8 cellular contexts compared by ENCODE assay signal in genomic region chr14:24271834-24272263, GRCh38. TPM values are rescaled to one million over a fixed set of nuclear protein-coding genes. Genes with fewer than 3 reads are reported as not detected.
DNase-seq lines count a peak whose midpoint lies in the region; ATAC-seq and TF ChIP-seq lines count a peak whose summit lies in the region.

No MANE protein-coding gene starts in this region.

- intact Hi-C loops in HCT116 (cut with micrococcal nuclease) = loop anchor here (1.0 kb wide), 1 partner anchor 30 kb away; the partner anchor contains the start of gene TINF2
- intact Hi-C loops in activated CD4-positive, alpha-beta memory T cell treated with anti-CD3 and anti-CD28 coated beads for 36 hours (cut with micrococcal nuclease) = loop anchor here (1.0 to 10.0 kb wide), 7 partner anchors 27 to 217 kb away; partner anchors contain the start of genes CARMIL3, DHRS1, GMPR2 and LTB4R

- TSS peak; percentile 70 for BruUV-seq in HCT116 (replicated peaks; lab: Mats Ljungman, UMichigan)

- peak overlapping the region; percentile 84 for H3K4me3 Mint-ChIP-seq in activated CD4-positive, alpha-beta memory T cell treated with anti-CD3 and anti-CD28 coated beads for 36 hours
- H3K4me3 Mint-ChIP-seq in glutamatergic neuron (ENCODE audit: unreplicated experiment) = peak overlapping the region; percentile 90

- H3K27ac Mint-ChIP-seq in activated CD4-positive, alpha-beta memory T cell treated with anti-CD3 and anti-CD28 coated beads for 36 hours = peak overlapping the region; percentile 94
- H3K27ac Mint-ChIP-seq in glutamatergic neuron (ENCODE audit: unreplicated experiment) = peak overlapping the region; percentile 84

- no peaks in the 10 kb centered on the region for H4K20me1 ChIP-seq in HCT116 (ENCODE audit: insufficient read depth)

- TF ChIP-seq RAD21 in HCT116 (IDR thresholded peaks at IDR 0.05; ENCODE audit: low read depth) = no peak

- H2AFZ ChIP-seq in HCT116 (ENCODE audit: low read depth, low read length, poor library complexity, severe bottlenecking) = no peak overlapping the region

- no peak for TF ChIP-seq POLR2A in HCT116 (IDR thresholded peaks at IDR 0.05; ENCODE audit: borderline replicate concordance, extremely low read depth, insufficient read depth, insufficient read length)

- H3K4me1 ChIP-seq in HCT116 (ENCODE audit: control insufficient read depth in 1 of 2, insufficient read depth in 2 of 2, low read length in 2 of 2) = peaks cover 9 to 22% of the 10 kb centered on the region in 2 experiments; a peak in 3 of 4 replicates

- H3K27ac ChIP-seq in HCT116 (ENCODE audit: low read depth, low read length) (peak overlapping the region; percentile 86), skin epidermis (peak overlapping the region; percentile 95 to 100 (median 99))

- H3K27me3 Mint-ChIP-seq in activated CD4-positive, alpha-beta memory T cell treated with anti-CD3 and anti-CD28 coated beads for 36 hours = no peaks in the 10 kb centered on the region
- peaks cover 11% of the 10 kb centered on the region for H3K27me3 Mint-ChIP-seq in glutamatergic neuron (ENCODE audit: unreplicated experiment)

- no peaks in the 10 kb centered on the region for H3K27me3 ChIP-seq in HCT116 (ENCODE audit: insufficient read depth, low read length)

- no peaks in the 10 kb centered on the region; a peak in 1 of 4 replicates for H3K36me3 ChIP-seq in HCT116 (ENCODE audit: control insufficient read depth in 1 of 2, insufficient read depth in 2 of 2, low read length in 2 of 2)

- H3K36me3 Mint-ChIP-seq in activated CD4-positive, alpha-beta memory T cell treated with anti-CD3 and anti-CD28 coated beads for 36 hours = peaks cover 5% of the 10 kb centered on the region
- peaks cover 4% of the 10 kb centered on the region for H3K36me3 Mint-ChIP-seq in glutamatergic neuron (ENCODE audit: unreplicated experiment)

- TF ChIP-seq CTCF in HCT116 (IDR thresholded peaks at IDR 0.05 in 2 of 3, conservative IDR thresholded peaks at IDR 0.05 in 1 of 3; ENCODE audit: borderline replicate concordance in 1 of 3, insufficient read depth in 1 of 3, low read depth in 2 of 3, low read length in 2 of 3) (no peak), glutamatergic neuron (IDR thresholded peaks at IDR 0.05; ENCODE audit: partially characterized antibody, unreplicated experiment) (no peak)

- H3K79me2 ChIP-seq in HCT116 (ENCODE audit: insufficient read depth, low read length) = peaks cover 4% of the 10 kb centered on the region; the same call in 1 of the 2 replicates

- H3K9me3 ChIP-seq in HCT116 (ENCODE audit: control insufficient read depth in 1 of 2, insufficient read depth in 1 of 2, low read depth in 1 of 2, low read length in 2 of 2) = no peaks in the 10 kb centered on the region

- ATAC-seq in HCT116 (no peak), HG03457 (IDR thresholded peaks at IDR 0.05; ENCODE audit: unreplicated experiment) (no peak), GM19395 (IDR thresholded peaks at IDR 0.05; ENCODE audit: unreplicated experiment) (no peak)

- RAD21 ChIA-PET in HCT116 (lab: Charles Lee; ENCODE audit: low non-redundant PET in 1 of 2, low total read pairs in 2 of 2, uncharacterized antibody in 2 of 2, unreplicated experiment in 2 of 2) = no interaction called here

- H3K4me2 ChIP-seq in HCT116 (ENCODE audit: low read length) = peak overlapping the region; percentile 98

- CTCF ChIA-PET in HCT116 (lab: Charles Lee) = interaction anchor here (1.3 to 2.0 kb wide), 5 partner anchors 8 to 56 kb away, joined by 5 to 17 read pairs (median 9); partner anchors contain the start of genes CIDEB, MDP1 and TINF2
- CTCF ChIA-PET in activated CD4-positive, alpha-beta memory T cell treated with anti-CD3 and anti-CD28 coated beads for 36 hours (lab: Charles Lee) = interaction anchor here (0.6 to 4.8 kb wide), 15 partner anchors 8 to 163 kb away, joined by 3 to 45 read pairs (median 13); partner anchors contain the start of genes CIDEB, DHRS1, LTB4R and LTB4R2

- POLR2A ChIA-PET in HCT116 (lab: Charles Lee) = interaction anchor here (0.6 to 2.7 kb wide), 8 partner anchors 8 to 164 kb away, joined by 3 to 20 read pairs (median 8); partner anchors contain the start of genes DHRS1, NOP9, TGM1 and TINF2
- POLR2A ChIA-PET in activated CD4-positive, alpha-beta memory T cell treated with anti-CD3 and anti-CD28 coated beads for 36 hours (lab: Charles Lee) = interaction anchor here (1.0 to 2.9 kb wide), 10 partner anchors 20 to 158 kb away, joined by 3 to 19 read pairs (median 8); partner anchors contain the start of genes CBLN3, CHMP4A, CIDEB and DHRS1

- H3K4me1 Mint-ChIP-seq in activated CD4-positive, alpha-beta memory T cell treated with anti-CD3 and anti-CD28 coated beads for 36 hours (ENCODE audit: low read depth) = peaks cover 44% of the 10 kb centered on the region
- peaks cover 4% of the 10 kb centered on the region for H3K4me1 Mint-ChIP-seq in glutamatergic neuron (ENCODE audit: low read depth, unreplicated experiment)

- no peaks in the 10 kb centered on the region for H3K9me3 Mint-ChIP-seq in activated CD4-positive, alpha-beta memory T cell treated with anti-CD3 and anti-CD28 coated beads for 36 hours
- peaks cover 2% of the 10 kb centered on the region for H3K9me3 Mint-ChIP-seq in glutamatergic neuron (ENCODE audit: unreplicated experiment)

- no peaks in the 10 kb centered on the region for H3K9me2 ChIP-seq in HCT116 (ENCODE audit: insufficient read depth)

- no peak for DNase-seq in HCT116 (ENCODE audit: low read depth, low spot score)
- no peak for DNase-seq in activated CD4-positive, alpha-beta memory T cell treated with anti-CD3 and anti-CD28 coated beads for 36 hours
- no peak for DNase-seq in glutamatergic neuron
- DNase-seq in SW 1271 (lab: John Stamatoyannopoulos, UW) = no peak
- no peak for DNase-seq in NCI-H510A (lab: John Stamatoyannopoulos, UW)

- peak overlapping the region; percentile 79 to 92 for H3K4me3 ChIP-seq in HCT116 (replicated peaks in 1 of 2; ENCODE audit: low read depth in 1 of 2, low read length in 2 of 2)
- H3K4me3 ChIP-seq in skin epidermis = peak overlapping the region; percentile 69 to 89 (median 71)

- H3K9ac ChIP-seq in HCT116 (ENCODE audit: low read length) = peak overlapping the region; percentile 94

TF ChIP-seq in HCT116, 20 proteins besides CTCF, POLR2A, EP300 and RAD21:
- no peak for TF ChIP-seq EGR1 (IDR thresholded peaks at IDR 0.05; ENCODE audit: low read depth)
- TF ChIP-seq SIN3A (IDR thresholded peaks at IDR 0.05; ENCODE audit: low read depth) = no peak
- TF ChIP-seq ZBTB33 (IDR thresholded peaks at IDR 0.05; ENCODE audit: extremely low read depth, insufficient replicate concordance, low read length) = no peak
- no peak for TF ChIP-seq FOSL1 (IDR thresholded peaks at IDR 0.05; ENCODE audit: low read depth)
- TF ChIP-seq YY1 (IDR thresholded peaks at IDR 0.05; ENCODE audit: extremely low read depth, insufficient replicate concordance, low read depth, low read length) = no peak
- no peak for TF ChIP-seq CBX3 (IDR thresholded peaks at IDR 0.05; ENCODE audit: low read depth)
- no peak for TF ChIP-seq JUND (IDR thresholded peaks at IDR 0.05)
- no peak for TF ChIP-seq ZNF274 (IDR thresholded peaks at IDR 0.05; ENCODE audit: low read depth, low read length)
- TF ChIP-seq POLR2AphosphoS5 (IDR thresholded peaks at IDR 0.05; ENCODE audit: low read depth, low read length) = no peak

RNA-seq across cellular contexts. Expression of gene RABGGTA, which starts 0.5 kb away (rescaled TPM):
- 40.8 TPM for total RNA-seq in HCT116 (2021; ENCODE audit: unreplicated experiment)
- polyA plus RNA-seq in HCT116 (2012) = 51.9 and 61.2 TPM in 2 replicates
- 10 to 100 TPM; 39.5 to 40.6 TPM for total RNA-seq in activated CD4-positive, alpha-beta memory T cell treated with anti-CD3 and anti-CD28 coated beads for 36 hours
- total RNA-seq in glutamatergic neuron (ENCODE audit: unreplicated experiment) = 30.3 TPM

RNA-seq across cellular contexts. Expression of gene TGM1, which starts 8.9 kb away (rescaled TPM):
- total RNA-seq in HCT116 (2021; ENCODE audit: unreplicated experiment) (5.6 TPM), glutamatergic neuron (ENCODE audit: unreplicated experiment) (4.2 TPM)
- 5.6 and 8.1 TPM in 2 replicates for polyA plus RNA-seq in HCT116 (2012)
- 1 to 10 TPM; 3.7 to 4.5 TPM for total RNA-seq in activated CD4-positive, alpha-beta memory T cell treated with anti-CD3 and anti-CD28 coated beads for 36 hours

RNA-seq across cellular contexts. Expression of gene DHRS1, which starts 27.7 kb away (rescaled TPM):
- total RNA-seq in HCT116 (2021; ENCODE audit: unreplicated experiment) (34.7 TPM), glutamatergic neuron (ENCODE audit: unreplicated experiment) (25.1 TPM)
- polyA plus RNA-seq in HCT116 (2012) = 30.8 and 34.3 TPM in 2 replicates
- total RNA-seq in activated CD4-positive, alpha-beta memory T cell treated with anti-CD3 and anti-CD28 coated beads for 36 hours = 10 to 100 TPM; 14.7 to 14.9 TPM

RNA-seq across cellular contexts. Expression of gene NOP9, which starts 27.8 kb away (rescaled TPM):
- total RNA-seq in HCT116 (2021; ENCODE audit: unreplicated experiment) (39.4 TPM), glutamatergic neuron (ENCODE audit: unreplicated experiment) (29.2 TPM)
- polyA plus RNA-seq in HCT116 (2012) = 18.4 and 18.7 TPM in 2 replicates
- 10 to 100 TPM; 30.7 to 30.9 TPM for total RNA-seq in activated CD4-positive, alpha-beta memory T cell treated with anti-CD3 and anti-CD28 coated beads for 36 hours

RNA-seq across cellular contexts. Expression of gene TINF2, which starts 29.4 kb away (rescaled TPM):
- total RNA-seq in HCT116 (2021; ENCODE audit: unreplicated experiment) (38.4 TPM), glutamatergic neuron (ENCODE audit: unreplicated experiment) (67.0 TPM)
- polyA plus RNA-seq in HCT116 (2012) = 29.6 and 35.9 TPM in 2 replicates
- 100 to 1,000 TPM in 1 of 2 experiments, 10 to 100 TPM in 1; 94.9 to 101 TPM for total RNA-seq in activated CD4-positive, alpha-beta memory T cell treated with anti-CD3 and anti-CD28 coated beads for 36 hours
